1 cellular context compared by ENCODE assay signal in the genomic region with DNA sequence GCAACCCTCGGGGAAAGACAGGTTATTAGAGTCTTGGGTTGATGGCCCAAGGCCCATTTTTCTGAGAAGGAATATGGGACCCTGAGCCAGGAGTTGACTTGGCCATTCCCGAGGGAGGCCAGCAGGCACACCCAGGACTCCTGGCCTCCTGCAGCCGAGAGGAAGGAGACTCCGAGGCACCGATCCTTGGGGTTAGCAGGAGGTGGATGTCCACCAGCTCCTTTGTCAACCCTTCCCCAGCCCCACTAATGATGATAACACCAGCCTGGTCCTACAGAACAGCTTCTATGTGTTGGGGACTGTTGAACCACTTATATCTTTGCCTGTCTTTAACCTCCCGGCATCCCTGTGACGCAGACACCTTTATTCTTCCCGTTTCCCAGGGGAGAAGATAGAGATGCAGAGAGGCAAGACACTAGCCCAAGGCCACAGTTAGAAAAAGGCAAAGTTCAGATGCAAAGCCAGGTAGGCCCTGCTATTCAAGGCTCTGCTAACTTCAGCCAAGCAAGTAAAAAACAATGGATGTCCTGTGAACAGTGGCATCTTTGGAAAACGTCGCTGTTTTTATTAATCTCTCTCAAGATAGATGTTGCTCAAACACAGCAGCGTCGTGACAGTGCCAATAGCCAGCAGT.
TF ChIP-seq lines count a peak whose summit lies in the region.

No MANE protein-coding gene starts in this region.

TF ChIP-seq in SK-N-SH treated with all-trans-retinoic acid at 6 μM for 48 hours, 23 proteins besides CTCF, POLR2A, EP300 and RAD21 (continued from another document):
- TF ChIP-seq, protein P1, sequence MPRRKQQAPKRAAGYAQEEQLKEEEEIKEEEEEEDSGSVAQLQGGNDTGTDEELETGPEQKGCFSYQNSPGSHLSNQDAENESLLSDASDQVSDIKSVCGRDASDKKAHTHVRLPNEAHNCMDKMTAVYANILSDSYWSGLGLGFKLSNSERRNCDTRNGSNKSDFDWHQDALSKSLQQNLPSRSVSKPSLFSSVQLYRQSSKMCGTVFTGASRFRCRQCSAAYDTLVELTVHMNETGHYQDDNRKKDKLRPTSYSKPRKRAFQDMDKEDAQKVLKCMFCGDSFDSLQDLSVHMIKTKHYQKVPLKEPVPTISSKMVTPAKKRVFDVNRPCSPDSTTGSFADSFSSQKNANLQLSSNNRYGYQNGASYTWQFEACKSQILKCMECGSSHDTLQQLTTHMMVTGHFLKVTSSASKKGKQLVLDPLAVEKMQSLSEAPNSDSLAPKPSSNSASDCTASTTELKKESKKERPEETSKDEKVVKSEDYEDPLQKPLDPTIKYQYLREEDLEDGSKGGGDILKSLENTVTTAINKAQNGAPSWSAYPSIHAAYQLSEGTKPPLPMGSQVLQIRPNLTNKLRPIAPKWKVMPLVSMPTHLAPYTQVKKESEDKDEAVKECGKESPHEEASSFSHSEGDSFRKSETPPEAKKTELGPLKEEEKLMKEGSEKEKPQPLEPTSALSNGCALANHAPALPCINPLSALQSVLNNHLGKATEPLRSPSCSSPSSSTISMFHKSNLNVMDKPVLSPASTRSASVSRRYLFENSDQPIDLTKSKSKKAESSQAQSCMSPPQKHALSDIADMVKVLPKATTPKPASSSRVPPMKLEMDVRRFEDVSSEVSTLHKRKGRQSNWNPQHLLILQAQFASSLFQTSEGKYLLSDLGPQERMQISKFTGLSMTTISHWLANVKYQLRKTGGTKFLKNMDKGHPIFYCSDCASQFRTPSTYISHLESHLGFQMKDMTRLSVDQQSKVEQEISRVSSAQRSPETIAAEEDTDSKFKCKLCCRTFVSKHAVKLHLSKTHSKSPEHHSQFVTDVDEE (CRISPR knock-in tag; IDR thresholded peaks at IDR 0.05) = no peak
- TF ChIP-seq ZC3H10 (CRISPR knock-in tag; IDR thresholded peaks at IDR 0.05) (no peak), TOX (CRISPR knock-in tag; IDR thresholded peaks at IDR 0.05; ENCODE audit: borderline replicate concordance) (no peak), ESRRG (CRISPR knock-in tag; IDR thresholded peaks at IDR 0.05) (no peak), SNAI2 (CRISPR knock-in tag; IDR thresholded peaks at IDR 0.05) (no peak), ISL1 (CRISPR knock-in tag; IDR thresholded peaks at IDR 0.05) (no peak)
